Comparison of ENCODE assay signal across 1 cellular context in genomic region chr10:34655286-34656170, GRCh38.
TF ChIP-seq lines count a peak whose summit lies in the region.

No MANE protein-coding gene starts in this region.

TF ChIP-seq in GM12878, 131 proteins besides CTCF, POLR2A, EP300 and RAD21 (continued from another document):
- peak; percentile 72 for TF ChIP-seq ZBTB40 (IDR thresholded peaks at IDR 0.05; ENCODE audit: borderline replicate concordance)
TF ChIP-seq in GM12878: peak in this region for 2.
